Comparison of ENCODE assay signal across 9 cellular contexts in genomic region chr15:63476229-63476632, GRCh38. TPM values are rescaled to one million over a fixed set of nuclear protein-coding genes. Genes with fewer than 3 reads are reported as not detected.
DNase-seq lines count a peak whose midpoint lies in the region; ATAC-seq and TF ChIP-seq lines count a peak whose summit lies in the region.
"Had no signal": no experiment of that assay in that cellular context is flagged by ENCODE, and none has a peak within 500 bp of the region (broad histone marks: within the 10 kb centered on the region; RNA-seq: fewer than 3 reads in every experiment).

No MANE protein-coding gene starts in this region.

- peaks cover 35 to 81% (median 75%) of the 10 kb centered on the region in 4 donors for H3K4me1 Mint-ChIP-seq in naive thymus-derived CD8-positive, alpha-beta T cell

- no peaks in the 10 kb centered on the region for H3K36me3 Mint-ChIP-seq in naive thymus-derived CD8-positive, alpha-beta T cell

- no peaks in the 10 kb centered on the region for H3K27me3 Mint-ChIP-seq in naive thymus-derived CD8-positive, alpha-beta T cell

- ATAC-seq in naive thymus-derived CD8-positive, alpha-beta T cell, result no peak

- H3K9me3 Mint-ChIP-seq in naive thymus-derived CD8-positive, alpha-beta T cell, result no peaks in the 10 kb centered on the region

- no peak overlapping the region for H3K4me3 Mint-ChIP-seq in naive thymus-derived CD8-positive, alpha-beta T cell

- DNase-seq in CD1c-positive myeloid dendritic cell (ENCODE audit: extremely low spot score) (peak; percentile 58), LHCN-M2 (ENCODE audit: low read depth) (peak; percentile 95), cardiac fibroblast (ENCODE audit: low read depth in 2 of 2) (peak; percentile 87 to 99), Ammon's horn (ENCODE audit: low spot score) (no peak), NCI-H2029 (lab: John Stamatoyannopoulos, UW) (no peak), anterior cingulate cortex (lab: John Stamatoyannopoulos, UW) (no peak), T-helper 1 cell (no peak)
- DNase-seq in naive thymus-derived CD8-positive, alpha-beta T cell, result no peak
- DNase-seq: amygdala had no signal

- no peak overlapping the region for H3K4me3 ChIP-seq in cardiac fibroblast (replicated peaks in 1 of 2; ENCODE audit: low read depth in 2 of 2, low read length in 2 of 2)

- no peak for TF ChIP-seq CTCF in cardiac fibroblast (IDR thresholded peaks at IDR 0.05; ENCODE audit: low read depth, low read length)

- H3K27ac Mint-ChIP-seq in naive thymus-derived CD8-positive, alpha-beta T cell, result peak overlapping the region in 9 of 10 donors; percentile 6 to 100 (median 84)

- POLR2A ChIA-PET in naive thymus-derived CD8-positive, alpha-beta T cell (lab: Charles Lee), result interaction anchor here (1.1 to 34.6 kb wide), 3 partner anchors 9 to 28 kb away, joined by 3 to 629 read pairs (median 3); partner anchors contain the start of gene USP3

RNA-seq across cellular contexts. Expression of gene USP3, which starts 28.2 kb away (rescaled TPM):
- total RNA-seq in LHCN-M2 (2014; rRNA removed), result 21.2 and 24.3 TPM in 2 replicates
- polyA plus RNA-seq in LHCN-M2 (2012), result 10.2 TPM
- total RNA-seq in naive thymus-derived CD8-positive, alpha-beta T cell, result 100 to 1,000 TPM; 128 to 136 TPM
- polyA plus RNA-seq in naive thymus-derived CD8-positive, alpha-beta T cell, result 10 to 100 TPM; 31.6 to 42.9 (median 36.9) TPM

Comparison
In these comparisons a context has a peak if more than half of its experiments do, and no peak if none do; other contexts are left out.
1. DNase-seq: peak in CD1c-positive myeloid dendritic cell (single experiment), LHCN-M2 (single experiment) and cardiac fibroblast (2 of 2); none in naive thymus-derived CD8-positive, alpha-beta T cell (0 of 10), Ammon's horn (single experiment), NCI-H2029 (single experiment), anterior cingulate cortex (0 of 58) and T-helper 1 cell (0 of 5).